Comparison of ENCODE assay signal across 38 cellular contexts in the genomic region with DNA sequence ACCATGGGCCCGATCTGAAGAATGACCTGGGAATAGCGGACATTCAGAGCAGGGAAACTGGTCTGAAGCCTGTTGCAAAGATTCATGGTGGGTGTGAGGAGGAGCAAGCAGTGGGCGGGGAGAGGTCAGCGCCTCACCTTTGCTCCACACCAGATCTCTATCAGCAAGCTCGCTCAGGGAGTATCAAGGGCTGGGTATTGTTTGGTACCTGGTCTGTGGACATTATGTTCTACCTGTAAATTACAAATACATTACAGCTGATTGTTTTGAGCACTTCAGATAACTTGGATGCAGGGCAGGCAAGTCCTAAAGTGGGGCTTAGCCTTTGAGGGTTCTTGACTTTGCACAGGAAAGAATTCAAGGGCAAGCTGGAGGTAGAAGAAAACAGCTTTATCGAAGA. TPM values are rescaled to one million over a fixed set of nuclear protein-coding genes. Genes with fewer than 3 reads are reported as not detected.
"Had no signal": no experiment of that assay in that cellular context is flagged by ENCODE, and none has a peak within 500 bp of the region (broad histone marks: within the 10 kb centered on the region; RNA-seq: fewer than 3 reads in every experiment).

No MANE protein-coding gene starts in this region.

- H3K4me1 ChIP-seq: ascending aorta had no signal

- H3K27ac ChIP-seq: ascending aorta, cardiac muscle cell, VCaP had no signal

- H3K9me3 ChIP-seq: ascending aorta had no signal

- H3K27ac Mint-ChIP-seq: activated B cell treated with CpG ODN at 0.5 μM for 24 hours; activated CD4-positive, alpha-beta memory T cell treated with anti-CD3 and anti-CD28 coated beads, Interleukin-2, amount 10 ng/mL, durations not matched to agents 7 days and 5 days; activated CD4-positive, alpha-beta T cell treated with anti-CD3 and anti-CD28 coated beads, Interleukin-2, amount 10 ng/mL, durations not matched to agents 7 days and 5 days; activated CD8-positive, alpha-beta memory T cell treated with anti-CD3 and anti-CD28 coated beads, Interleukin-2, amount 10 ng/mL, durations not matched to agents 7 days and 5 days; activated CD8-positive, alpha-beta T cell treated with anti-CD3 and anti-CD28 coated beads, Interleukin-2, amount 10 ng/mL, durations not matched to agents 7 days and 5 days; activated naive CD4-positive, alpha-beta T cell treated with anti-CD3 and anti-CD28 coated beads, Interleukin-2, amount 10 ng/mL, durations not matched to agents 7 days and 5 days; activated naive CD4-positive, alpha-beta T cell treated with anti-CD3 and anti-CD28 coated beads, Interleukin-2, amount 50 U/mL, for 24 hours; activated naive CD8-positive, alpha-beta T cell; activated naive CD8-positive, alpha-beta T cell treated with anti-CD3 and anti-CD28 coated beads, Interleukin-2, amount 10 ng/mL, durations not matched to agents 7 days and 5 days; activated naive CD8-positive, alpha-beta T cell treated with anti-CD3 and anti-CD28 coated beads, Interleukin-2, amount 50 U/mL, for 24 hours; activated T-cell treated with anti-CD3 and anti-CD28 coated beads, Interleukin-2, amount 50 U/mL, for 24 hours; activated T-helper 2 cell treated with anti-CD3 and anti-CD28 coated beads, Interferon-gamma antibody, Interleukin-2, Interleukin-4, amounts not matched to agents 10 μg/mL and 5 μg/mL and 100 μg/mL, durations not matched to agents 14 hours and 24 hours and 36 hours; brain; T-helper 1 cell treated with Interleukin-12 subunit alpha and Interleukin-12 subunit beta and Interleukin-4 antibody, amounts not matched to agents 30 μg/mL and 1 μg/mL, for 36 hours; T-helper 2 cell treated with Interferon-gamma antibody and Interleukin-4, amounts not matched to agents 5 μg/mL and 100 μg/mL, for 36 hours had no signal

- H3K36me3 ChIP-seq: ascending aorta, cardiac muscle cell had no signal

- H3K9me3 Mint-ChIP-seq: activated CD4-positive, alpha-beta memory T cell treated with anti-CD3 and anti-CD28 coated beads, Interleukin-2, amount 10 ng/mL, durations not matched to agents 7 days and 5 days; activated CD4-positive, alpha-beta T cell treated with anti-CD3 and anti-CD28 coated beads, Interleukin-2, amount 10 ng/mL, durations not matched to agents 7 days and 5 days; activated naive CD4-positive, alpha-beta T cell treated with anti-CD3 and anti-CD28 coated beads, Interleukin-2, amount 10 ng/mL, durations not matched to agents 7 days and 5 days; activated naive CD4-positive, alpha-beta T cell treated with anti-CD3 and anti-CD28 coated beads, Interleukin-2, amount 50 U/mL, for 24 hours; activated naive CD8-positive, alpha-beta T cell treated with anti-CD3 and anti-CD28 coated beads, Interleukin-2, amount 50 U/mL, for 24 hours; activated T-cell treated with anti-CD3 and anti-CD28 coated beads, Interleukin-2, amount 50 U/mL, for 24 hours; activated T-helper 2 cell treated with anti-CD3 and anti-CD28 coated beads, Interferon-gamma antibody, Interleukin-2, Interleukin-4, amounts not matched to agents 10 μg/mL and 5 μg/mL and 100 μg/mL, durations not matched to agents 14 hours and 24 hours and 36 hours; central memory CD8-positive, alpha-beta T cell; T-helper 1 cell treated with Interleukin-12 subunit alpha and Interleukin-12 subunit beta and Interleukin-4 antibody, amounts not matched to agents 30 μg/mL and 1 μg/mL, for 36 hours; T-helper 2 cell treated with Interferon-gamma antibody and Interleukin-4, amounts not matched to agents 5 μg/mL and 100 μg/mL, for 36 hours had no signal

- DNase-seq: activated B cell treated with CpG ODN at 0.5 μM for 24 hours; activated CD4-positive, alpha-beta memory T cell treated with anti-CD3 and anti-CD28 coated beads, Interleukin-2, amount 10 ng/mL, durations not matched to agents 7 days and 5 days; activated CD4-positive, alpha-beta T cell treated with anti-CD3 and anti-CD28 coated beads for 48 hours; activated CD4-positive, alpha-beta T cell treated with anti-CD3 and anti-CD28 coated beads, Interleukin-2, amount 10 ng/mL, durations not matched to agents 7 days and 5 days; activated CD4-positive, alpha-beta T cell treated with anti-CD3 and anti-CD28 coated beads, Interleukin-2, amount 50 U/mL, for 48 hours; activated CD4-positive, CD25-positive, alpha-beta regulatory T cell treated with anti-CD3 and anti-CD28 coated beads, Interleukin-2, amount 50 U/mL, for 72 hours; activated CD8-positive, alpha-beta memory T cell treated with anti-CD3 and anti-CD28 coated beads for 24 hours; activated CD8-positive, alpha-beta memory T cell treated with anti-CD3 and anti-CD28 coated beads, Interleukin-2, amount 10 ng/mL, durations not matched to agents 7 days and 5 days; activated CD8-positive, alpha-beta memory T cell treated with anti-CD3 and anti-CD28 coated beads, Interleukin-2, amount 50 U/mL, for 48 hours; activated CD8-positive, alpha-beta T cell treated with anti-CD3 and anti-CD28 coated beads, Interleukin-2, amount 10 ng/mL, durations not matched to agents 7 days and 5 days; activated effector memory CD4-positive, alpha-beta T cell treated with Interleukin-2 at 50 U/mL for 16 hours; activated gamma-delta T cell; activated naive CD4-positive, alpha-beta T cell treated with anti-CD3 and anti-CD28 coated beads, Interleukin-2, amount 10 ng/mL, durations not matched to agents 7 days and 5 days; activated naive CD4-positive, alpha-beta T cell treated with Interleukin-2 at 50 U/mL for 16 hours; activated naive CD8-positive, alpha-beta T cell treated with anti-CD3 and anti-CD28 coated beads, Interleukin-2, amount 10 ng/mL, durations not matched to agents 7 days and 5 days; activated naive CD8-positive, alpha-beta T cell treated with anti-CD3 and anti-CD28 coated beads, Interleukin-2, amount 50 U/mL, for 24 hours; activated T-cell treated with anti-CD3 and anti-CD28 coated beads, Interleukin-2, amount 50 U/mL, for 24 hours; activated T-cell treated with anti-CD3 and anti-CD28 coated beads, Interleukin-2, amount 50 U/mL, for 48 hours; amygdala; anterior cingulate cortex; caudate nucleus; SW 1271; T-helper 1 cell; T-helper 2 cell; T-helper 9 cell had no signal

- H3K27me3 ChIP-seq: ascending aorta, cardiac muscle cell had no signal

- FAIRE-seq: TTC549 had no signal

- H3K27me3 Mint-ChIP-seq: activated CD4-positive, alpha-beta T cell treated with anti-CD3 and anti-CD28 coated beads, Interleukin-2, amount 10 ng/mL, durations not matched to agents 7 days and 5 days; activated naive CD4-positive, alpha-beta T cell treated with anti-CD3 and anti-CD28 coated beads, Interleukin-2, amount 50 U/mL, for 24 hours; activated naive CD8-positive, alpha-beta T cell treated with anti-CD3 and anti-CD28 coated beads, Interleukin-2, amount 50 U/mL, for 24 hours; activated T-cell treated with anti-CD3 and anti-CD28 coated beads, Interleukin-2, amount 50 U/mL, for 24 hours had no signal

- H3K4me3 ChIP-seq: ascending aorta, cardiac muscle cell had no signal

- H3K4me3 Mint-ChIP-seq: activated B cell treated with CpG ODN at 0.5 μM for 24 hours; activated CD4-positive, alpha-beta memory T cell treated with anti-CD3 and anti-CD28 coated beads, Interleukin-2, amount 10 ng/mL, durations not matched to agents 7 days and 5 days; activated CD4-positive, alpha-beta T cell treated with anti-CD3 and anti-CD28 coated beads, Interleukin-2, amount 10 ng/mL, durations not matched to agents 7 days and 5 days; activated CD8-positive, alpha-beta memory T cell treated with anti-CD3 and anti-CD28 coated beads, Interleukin-2, amount 10 ng/mL, durations not matched to agents 7 days and 5 days; activated CD8-positive, alpha-beta T cell treated with anti-CD3 and anti-CD28 coated beads, Interleukin-2, amount 10 ng/mL, durations not matched to agents 7 days and 5 days; activated naive CD4-positive, alpha-beta T cell treated with anti-CD3 and anti-CD28 coated beads, Interleukin-2, amount 10 ng/mL, durations not matched to agents 7 days and 5 days; activated naive CD4-positive, alpha-beta T cell treated with anti-CD3 and anti-CD28 coated beads, Interleukin-2, amount 50 U/mL, for 24 hours; activated naive CD8-positive, alpha-beta T cell; activated naive CD8-positive, alpha-beta T cell treated with anti-CD3 and anti-CD28 coated beads, Interleukin-2, amount 10 ng/mL, durations not matched to agents 7 days and 5 days; activated naive CD8-positive, alpha-beta T cell treated with anti-CD3 and anti-CD28 coated beads, Interleukin-2, amount 50 U/mL, for 24 hours; activated T-cell treated with anti-CD3 and anti-CD28 coated beads, Interleukin-2, amount 50 U/mL, for 24 hours; brain; central memory CD8-positive, alpha-beta T cell; T-helper 1 cell treated with Interleukin-12 subunit alpha and Interleukin-12 subunit beta and Interleukin-4 antibody, amounts not matched to agents 30 μg/mL and 1 μg/mL, for 36 hours; T-helper 2 cell treated with Interferon-gamma antibody and Interleukin-4, amounts not matched to agents 5 μg/mL and 100 μg/mL, for 36 hours had no signal

- H3K4me1 Mint-ChIP-seq: activated B cell treated with CpG ODN at 0.5 μM for 24 hours; activated CD4-positive, alpha-beta memory T cell treated with anti-CD3 and anti-CD28 coated beads, Interleukin-2, amount 10 ng/mL, durations not matched to agents 7 days and 5 days; activated CD4-positive, alpha-beta T cell treated with anti-CD3 and anti-CD28 coated beads, Interleukin-2, amount 10 ng/mL, durations not matched to agents 7 days and 5 days; activated CD8-positive, alpha-beta memory T cell treated with anti-CD3 and anti-CD28 coated beads, Interleukin-2, amount 10 ng/mL, durations not matched to agents 7 days and 5 days; activated naive CD4-positive, alpha-beta T cell treated with anti-CD3 and anti-CD28 coated beads, Interleukin-2, amount 10 ng/mL, durations not matched to agents 7 days and 5 days; activated naive CD4-positive, alpha-beta T cell treated with anti-CD3 and anti-CD28 coated beads, Interleukin-2, amount 50 U/mL, for 24 hours; activated naive CD8-positive, alpha-beta T cell treated with anti-CD3 and anti-CD28 coated beads, Interleukin-2, amount 50 U/mL, for 24 hours; brain; central memory CD8-positive, alpha-beta T cell had no signal

- ATAC-seq: activated CD8-positive, alpha-beta memory T cell treated with anti-CD3 and anti-CD28 coated beads, Interleukin-2, amount 10 ng/mL, durations not matched to agents 7 days and 5 days; activated CD8-positive, alpha-beta T cell treated with anti-CD3 and anti-CD28 coated beads, Interleukin-2, amount 10 ng/mL, durations not matched to agents 7 days and 5 days; activated naive CD8-positive, alpha-beta T cell treated with anti-CD3 and anti-CD28 coated beads, Interleukin-2, amount 50 U/mL, for 24 hours had no signal

- H3K36me3 Mint-ChIP-seq: activated CD8-positive, alpha-beta memory T cell treated with anti-CD3 and anti-CD28 coated beads, Interleukin-2, amount 10 ng/mL, durations not matched to agents 7 days and 5 days; activated naive CD4-positive, alpha-beta T cell treated with anti-CD3 and anti-CD28 coated beads, Interleukin-2, amount 10 ng/mL, durations not matched to agents 7 days and 5 days; activated naive CD4-positive, alpha-beta T cell treated with anti-CD3 and anti-CD28 coated beads, Interleukin-2, amount 50 U/mL, for 24 hours; activated naive CD8-positive, alpha-beta T cell; activated naive CD8-positive, alpha-beta T cell treated with anti-CD3 and anti-CD28 coated beads, Interleukin-2, amount 10 ng/mL, durations not matched to agents 7 days and 5 days; brain had no signal

RNA-seq across cellular contexts. Expression of gene SEC14L4, which starts 10.8 kb away (rescaled TPM):
- total RNA-seq: activated B cell treated with CpG ODN at 0.5 μM for 24 hours; activated CD4-positive, alpha-beta memory T cell treated with anti-CD3 and anti-CD28 coated beads, Interleukin-2, amount 10 ng/mL, durations not matched to agents 7 days and 5 days; activated CD4-positive, alpha-beta T cell treated with anti-CD3 and anti-CD28 coated beads, Interleukin-2, amount 10 ng/mL, durations not matched to agents 7 days and 5 days; activated CD8-positive, alpha-beta memory T cell treated with anti-CD3 and anti-CD28 coated beads, Interleukin-2, amount 10 ng/mL, durations not matched to agents 7 days and 5 days; activated CD8-positive, alpha-beta T cell treated with anti-CD3 and anti-CD28 coated beads, Interleukin-2, amount 10 ng/mL, durations not matched to agents 7 days and 5 days; activated naive CD8-positive, alpha-beta T cell treated with anti-CD3 and anti-CD28 coated beads, Interleukin-2, amount 10 ng/mL, durations not matched to agents 7 days and 5 days; activated T-helper 2 cell treated with anti-CD3 and anti-CD28 coated beads, Interferon-gamma antibody, Interleukin-2, Interleukin-4, amounts not matched to agents 10 μg/mL and 5 μg/mL and 100 μg/mL, durations not matched to agents 14 hours and 24 hours and 36 hours; ascending aorta; bronchial epithelial cell had no signal

RNA-seq across cellular contexts. Expression of gene SEC14L6, which starts 30.3 kb away (rescaled TPM):
- total RNA-seq: activated B cell treated with CpG ODN at 0.5 μM for 24 hours; activated CD4-positive, alpha-beta memory T cell treated with anti-CD3 and anti-CD28 coated beads, Interleukin-2, amount 10 ng/mL, durations not matched to agents 7 days and 5 days; activated CD4-positive, alpha-beta T cell treated with anti-CD3 and anti-CD28 coated beads, Interleukin-2, amount 10 ng/mL, durations not matched to agents 7 days and 5 days; activated CD8-positive, alpha-beta T cell treated with anti-CD3 and anti-CD28 coated beads, Interleukin-2, amount 10 ng/mL, durations not matched to agents 7 days and 5 days; activated T-helper 2 cell treated with anti-CD3 and anti-CD28 coated beads, Interferon-gamma antibody, Interleukin-2, Interleukin-4, amounts not matched to agents 10 μg/mL and 5 μg/mL and 100 μg/mL, durations not matched to agents 14 hours and 24 hours and 36 hours; ascending aorta; bronchial epithelial cell had no signal

RNA-seq across cellular contexts. Expression of gene SEC14L3, which starts 44.5 kb away (rescaled TPM):
- total RNA-seq: activated B cell treated with CpG ODN at 0.5 μM for 24 hours; activated CD4-positive, alpha-beta T cell treated with anti-CD3 and anti-CD28 coated beads, Interleukin-2, amount 10 ng/mL, durations not matched to agents 7 days and 5 days; activated CD8-positive, alpha-beta memory T cell treated with anti-CD3 and anti-CD28 coated beads, Interleukin-2, amount 10 ng/mL, durations not matched to agents 7 days and 5 days; activated CD8-positive, alpha-beta T cell treated with anti-CD3 and anti-CD28 coated beads, Interleukin-2, amount 10 ng/mL, durations not matched to agents 7 days and 5 days; activated naive CD8-positive, alpha-beta T cell treated with anti-CD3 and anti-CD28 coated beads, Interleukin-2, amount 10 ng/mL, durations not matched to agents 7 days and 5 days; activated T-helper 2 cell treated with anti-CD3 and anti-CD28 coated beads, Interferon-gamma antibody, Interleukin-2, Interleukin-4, amounts not matched to agents 10 μg/mL and 5 μg/mL and 100 μg/mL, durations not matched to agents 14 hours and 24 hours and 36 hours; ascending aorta; bronchial epithelial cell; cardiac muscle cell had no signal
- polyA plus RNA-seq: adipose tissue, cardiac muscle cell had no signal

RNA-seq across cellular contexts. Expression of gene GAL3ST1, which starts 58.2 kb away (rescaled TPM):
- total RNA-seq: activated B cell treated with CpG ODN at 0.5 μM for 24 hours; activated CD4-positive, alpha-beta memory T cell treated with anti-CD3 and anti-CD28 coated beads, Interleukin-2, amount 10 ng/mL, durations not matched to agents 7 days and 5 days; activated CD4-positive, alpha-beta T cell treated with anti-CD3 and anti-CD28 coated beads, Interleukin-2, amount 10 ng/mL, durations not matched to agents 7 days and 5 days; activated CD8-positive, alpha-beta memory T cell treated with anti-CD3 and anti-CD28 coated beads, Interleukin-2, amount 10 ng/mL, durations not matched to agents 7 days and 5 days; activated CD8-positive, alpha-beta T cell treated with anti-CD3 and anti-CD28 coated beads, Interleukin-2, amount 10 ng/mL, durations not matched to agents 7 days and 5 days; activated T-helper 2 cell treated with anti-CD3 and anti-CD28 coated beads, Interferon-gamma antibody, Interleukin-2, Interleukin-4, amounts not matched to agents 10 μg/mL and 5 μg/mL and 100 μg/mL, durations not matched to agents 14 hours and 24 hours and 36 hours; ascending aorta had no signal
